In the genomic region with DNA sequence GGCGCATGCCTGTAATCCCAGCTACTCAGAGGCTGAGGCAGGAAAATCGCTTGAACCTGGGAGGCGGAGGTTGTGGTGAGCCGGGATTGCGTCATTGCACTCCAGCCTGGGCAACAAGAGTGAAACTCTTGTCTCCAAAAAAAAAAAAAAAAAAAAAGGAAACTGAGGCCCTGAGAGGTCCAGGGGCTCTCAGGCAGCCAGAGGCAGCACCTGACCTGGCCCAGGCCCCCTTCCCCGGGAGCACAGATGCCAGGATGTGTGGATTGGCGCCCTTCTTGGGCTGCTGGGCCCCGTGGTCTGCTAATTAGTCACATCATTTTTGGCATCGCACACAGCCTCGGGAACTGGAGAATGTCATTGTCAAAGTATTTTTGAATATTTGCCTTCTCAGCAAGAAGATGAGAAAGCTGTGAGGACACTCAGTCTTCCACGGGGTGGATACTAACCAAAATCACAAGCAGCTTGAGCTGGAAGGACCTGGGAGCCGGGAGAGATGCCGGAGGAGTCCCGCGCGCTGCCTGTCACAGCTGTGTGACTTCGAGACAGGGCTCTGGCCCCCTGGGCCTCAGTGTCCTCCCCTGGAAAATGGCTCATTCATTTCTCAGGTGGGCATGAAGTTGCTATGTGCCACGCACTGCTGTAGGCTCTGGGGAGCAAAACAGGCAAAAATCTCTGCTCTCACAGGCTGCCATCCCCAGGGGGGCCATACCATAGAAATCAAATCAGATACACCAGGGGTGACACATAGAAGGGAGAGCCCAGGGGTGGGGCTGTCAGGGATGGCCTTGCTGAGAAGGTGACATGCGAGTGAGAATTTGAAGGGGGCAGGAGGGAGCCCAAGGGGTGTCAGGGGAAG, we compare ENCODE assay signal across 14 cellular contexts. TPM values are rescaled to one million over a fixed set of nuclear protein-coding genes. Genes with fewer than 3 reads are reported as not detected.
DNase-seq lines count a peak whose midpoint lies in the region; ATAC-seq, FAIRE-seq and TF ChIP-seq lines count a peak whose summit lies in the region.
"Had no signal": no experiment of that assay in that cellular context is flagged by ENCODE, and none has a peak within 500 bp of the region (broad histone marks: within the 10 kb centered on the region; RNA-seq: fewer than 3 reads in every experiment).

No MANE protein-coding gene starts in this region.

- no peak overlapping the region for H3K9ac ChIP-seq in K562 (ENCODE audit: insufficient read depth in 1 of 2, low read depth in 2 of 2, low read length in 2 of 2)

- no peak overlapping the region for H3K4me3 Mint-ChIP-seq in activated naive CD4-positive, alpha-beta T cell treated with anti-CD3 and anti-CD28 coated beads, Interleukin-2, amount 10 ng/mL, durations not matched to agents 7 days and 5 days

- peaks cover 44% of the 10 kb centered on the region for H3K27me3 Mint-ChIP-seq in activated naive CD4-positive, alpha-beta T cell treated with anti-CD3 and anti-CD28 coated beads, Interleukin-2, amount 10 ng/mL, durations not matched to agents 7 days and 5 days

- BruUV-seq in K562 (replicated peaks; lab: Mats Ljungman, UMichigan), result no TSS peak

- ATAC-seq in Right ventricle myocardium inferior (peak; percentile 45), K562 (no peak; the same call in 2 of the 3 replicates), HG03175 (IDR thresholded peaks at IDR 0.05; ENCODE audit: unreplicated experiment) (no peak)

- no peaks in the 10 kb centered on the region for H3K9me3 Mint-ChIP-seq in activated naive CD4-positive, alpha-beta T cell treated with anti-CD3 and anti-CD28 coated beads, Interleukin-2, amount 10 ng/mL, durations not matched to agents 7 days and 5 days

- no peak for TF ChIP-seq CTCF in right atrium auricular region (IDR thresholded peaks at IDR 0.05)
- TF ChIP-seq CTCF in K562 (IDR thresholded peaks at IDR 0.05 in 2 of 3, conservative IDR thresholded peaks at IDR 0.05 in 1 of 3; ENCODE audit: insufficient read depth in 2 of 3, low read depth in 1 of 3, low read length in 3 of 3), result no peak

- H3K27me3 ChIP-seq in right atrium auricular region (no peaks in the 10 kb centered on the region), K562 (ENCODE audit: control insufficient read depth in 2 of 2, insufficient read depth in 2 of 2, low read length in 2 of 2) (no peaks in the 10 kb centered on the region)

- TF ChIP-seq RAD21 in K562 (CRISPR knock-in tag; conservative IDR thresholded peaks at IDR 0.05 in 1 of 2, IDR thresholded peaks at IDR 0.05 in 1 of 2), result no peak

- H3K4me1 ChIP-seq in right atrium auricular region (no peaks in the 10 kb centered on the region), K562 (replicated peaks in 1 of 2; ENCODE audit: control insufficient read depth in 2 of 2, insufficient read depth in 2 of 2, low read length in 2 of 2) (peaks cover 11 to 14% of the 10 kb centered on the region in 2 experiments)

- intact Hi-C loops in Right ventricle myocardium inferior (cut with DNase I) (no loop called here), K562 (cut with micrococcal nuclease) (no loop called here)

- in situ Hi-C loops in K562 (cut with MboI), result no loop called here

- H3K27ac ChIP-seq in right atrium auricular region, result no peak overlapping the region
- H3K27ac ChIP-seq in K562 (ENCODE audit: extremely low read depth, low read depth, low read length), result no peak overlapping the region
- H3K27ac ChIP-seq: C4-2B, HL-60 had no signal

- no peaks in the 10 kb centered on the region for H3K36me3 Mint-ChIP-seq in activated naive CD4-positive, alpha-beta T cell treated with anti-CD3 and anti-CD28 coated beads, Interleukin-2, amount 10 ng/mL, durations not matched to agents 7 days and 5 days

- no peak overlapping the region for H2AFZ ChIP-seq in K562 (ENCODE audit: low read depth, low read length)

- H3K4me3 ChIP-seq in right atrium auricular region (no peak overlapping the region), K562 (no peak overlapping the region)

- POLR2A ChIA-PET in K562 (lab: Yijun Ruan, JAX), result interaction anchor here (1.3 kb wide), 1 partner anchor 9 kb away, joined by 5 read pairs; no protein-coding TSS in a partner anchor

- no peaks in the 10 kb centered on the region for H3K36me3 ChIP-seq in right atrium auricular region
- no peaks in the 10 kb centered on the region for H3K36me3 ChIP-seq in K562 (ENCODE audit: control insufficient read depth, insufficient read depth, low read length)

- no peak for TF ChIP-seq POLR2A in K562 (conservative IDR thresholded peaks at IDR 0.05)
- no peak for TF ChIP-seq POLR2A in erythroblast (IDR thresholded peaks at IDR 0.05; ENCODE audit: low read length)

- H3K4me1 Mint-ChIP-seq in activated naive CD4-positive, alpha-beta T cell treated with anti-CD3 and anti-CD28 coated beads, Interleukin-2, amount 10 ng/mL, durations not matched to agents 7 days and 5 days, result no peaks in the 10 kb centered on the region

- no peaks in the 10 kb centered on the region for H3K9me3 ChIP-seq in right atrium auricular region
- no peaks in the 10 kb centered on the region for H3K9me3 ChIP-seq in K562 (replicated peaks; ENCODE audit: control insufficient read depth, insufficient read depth, low read depth, low read length)

- no peak overlapping the region for H3K27ac Mint-ChIP-seq in activated naive CD4-positive, alpha-beta T cell treated with anti-CD3 and anti-CD28 coated beads, Interleukin-2, amount 10 ng/mL, durations not matched to agents 7 days and 5 days

- CTCF ChIA-PET in K562 (lab: Yijun Ruan, JAX; ENCODE audit: low intra/inter-chr PET ratio), result no interaction called here
- CTCF ChIA-PET in activated naive CD4-positive, alpha-beta T cell treated with anti-CD3 and anti-CD28 coated beads, Interleukin-2, amount 10 ng/mL, durations not matched to agents 7 days and 5 days (lab: Charles Lee), result no interaction called here

- 70% methylated on average over 13 of the region's 19 CpGs for WGBS in K562 (ENCODE audit: insufficient coverage, low coverage, missing lambda C conversion rate)

- TF ChIP-seq EP300 in K562 (IDR thresholded peaks at IDR 0.05; ENCODE audit: low read length), result no peak

- DNase-seq in Right ventricle myocardium inferior (ENCODE audit: missing footprints) (no peak), right atrium auricular region (ENCODE audit: low spot score) (no peak), K562 (ENCODE audit: extremely low read depth in 1 of 4, low spot score in 3 of 4) (no peak), iris pigment epithelial cell (ENCODE audit: low read depth) (peak; percentile 61), erythroblast (lab: John Stamatoyannopoulos, UW) (no peak)
- no peak for DNase-seq in central memory CD4-positive, alpha-beta T cell
- no peak for DNase-seq in activated naive CD4-positive, alpha-beta T cell treated with anti-CD3 and anti-CD28 coated beads, Interleukin-2, amount 10 ng/mL, durations not matched to agents 7 days and 5 days
- DNase-seq: kidney glomerular epithelial cell; NCI-H2029 treated with DMSO at 0.1 percent for 48 hours; stimulated activated CD8-positive, alpha-beta memory T cell treated with anti-CD3 and anti-CD28 coated beads, Interleukin-4, amount 100 ng/mL, for 48 hours had no signal

- H3K9me1 ChIP-seq in K562 (ENCODE audit: control insufficient read depth, insufficient read depth, low read length), result no peaks in the 10 kb centered on the region

- H4K20me1 ChIP-seq in K562 (replicated peaks; ENCODE audit: control insufficient read depth, insufficient read depth, low read length), result no peaks in the 10 kb centered on the region

- no peaks in the 10 kb centered on the region for H3K79me2 ChIP-seq in K562 (ENCODE audit: control insufficient read depth, insufficient read depth, low read length)

- no peak overlapping the region for H3K4me2 ChIP-seq in K562 (ENCODE audit: insufficient read depth, low read length)

- FAIRE-seq in K562 (lab: Jason Lieb, UNC), result no peak
- FAIRE-seq: H1 had no signal

TF ChIP-seq in K562, 482 proteins besides CTCF, POLR2A, EP300 and RAD21 (continues in another document):
- no peak for TF ChIP-seq IRF9 (tag; IDR thresholded peaks at IDR 0.05)
- TF ChIP-seq ZNF668 (CRISPR knock-in tag; IDR thresholded peaks at IDR 0.05), result no peak
- no peak for TF ChIP-seq PTBP1 (IDR thresholded peaks at IDR 0.05; ENCODE audit: low read depth, low read length)
- TF ChIP-seq EHMT2 (IDR thresholded peaks at IDR 0.05), result no peak

RNA-seq across cellular contexts. Expression of gene RCOR1, which starts 12.5 kb away (rescaled TPM):
- total RNA-seq in Right ventricle myocardium inferior, result 11.9 TPM
- 1 to 10 TPM; 8.4 to 8.7 TPM for total RNA-seq in right atrium auricular region
- 52.9 and 97.1 TPM in 2 replicates for total RNA-seq in K562 (2011; cell fraction: chromatin; rRNA removed; ENCODE audit: low replicate concordance)
- total RNA-seq in K562 (2011; cell fraction: nucleolus; rRNA removed), result 37.2 and 37.4 TPM in 2 replicates
- 55.9 and 83.7 TPM in 2 replicates for total RNA-seq in K562 (2011; cell fraction: nucleoplasm; rRNA removed)
- 12.8 and 14.5 TPM in 2 replicates for total RNA-seq in K562 (2014; rRNA removed)
- total RNA-seq in K562 (2014; rRNA removed; fragmentation: Illumina TruSeq; extraction: Trizol), result 28.4 and 34.6 TPM in 2 replicates
- total RNA-seq in K562 (2015; rRNA removed; fragmentation: Illumina TruSeq; extraction: Trizol), result 20.9 and 21.6 TPM in 2 replicates
- 39.9 and 47.9 TPM in 2 replicates for total RNA-seq in K562 (2021)
- polyA plus RNA-seq in K562 (2011; rRNA removed), result 28.7 and 29.3 TPM in 2 replicates
- 14.3 and 23.5 TPM in 2 replicates for polyA plus RNA-seq in K562 (2011; cell fraction: cytosol; rRNA removed)
- polyA plus RNA-seq in K562 (2011; cell fraction: nucleus; rRNA removed), result 28.5 and 38.9 TPM in 2 replicates
- polyA plus RNA-seq in K562 (2012), result 21.9 and 22.8 TPM in 2 replicates
- polyA plus RNA-seq in K562 (2014; fragmentation: Illumina TruSeq; extraction: Trizol), result 35.3 and 35.6 TPM in 2 replicates
- 10 to 100 TPM in 1 of 2 experiments, 1 to 10 TPM in 1; 8.5 to 10.9 TPM for polyA plus RNA-seq in K562 (2014; fragmentation: Nextera tagmentation; extraction: Ambion mirVana)
- 16.9 and 19.1 TPM in 2 replicates for polyA plus RNA-seq in K562 (2014; rRNA removed)
- 34.1 and 35.8 TPM in 2 replicates for polyA minus RNA-seq in K562 (2011; rRNA and poly(A)+ RNA removed)
- polyA minus RNA-seq in K562 (2011; cell fraction: cytosol; rRNA and poly(A)+ RNA removed), result 22.5 and 26.1 TPM in 2 replicates
- 12.4 and 24.8 TPM in 2 replicates for polyA minus RNA-seq in K562 (2011; cell fraction: nucleus; rRNA and poly(A)+ RNA removed)
